Comparison of ENCODE assay signal across 22 cellular contexts in genomic region chr7:77985232-77985973, GRCh38.
"Had no signal": no experiment of that assay in that cellular context is flagged by ENCODE, and none has a peak within 500 bp of the region (broad histone marks: within the 10 kb centered on the region; RNA-seq: fewer than 3 reads in every experiment).

No MANE protein-coding gene starts in this region.

- H3K4me3 ChIP-seq: gastrocnemius medialis, lung, skin epidermis had no signal

- H3K36me3 ChIP-seq: gastrocnemius medialis had no signal

- DNase-seq: activated CD4-positive, alpha-beta memory T cell treated with anti-CD3 and anti-CD28 coated beads for 36 hours; activated CD4-positive, alpha-beta T cell treated with anti-CD3 and anti-CD28 coated beads for 36 hours; activated CD8-positive, alpha-beta memory T cell treated with anti-CD3 and anti-CD28 coated beads, Interleukin-2, amount 10 ng/mL, durations not matched to agents 7 days and 5 days; amniotic stem cell; central memory CD4-positive, alpha-beta T cell; gastrocnemius medialis; head of caudate nucleus; immature natural killer cell; midbrain; nephron progenitor cell; occipital lobe; stimulated activated CD4-positive, alpha-beta T cell treated with anti-CD3 and anti-CD28 coated beads, Interleukin-15, amount 100 ng/mL, for 24 hours; stimulated activated CD4-positive, alpha-beta T cell treated with anti-CD3 and anti-CD28 coated beads, Interleukin-2, amount 100 ng/mL, for 48 hours had no signal

- ATAC-seq: activated CD4-positive, alpha-beta T cell treated with anti-CD3 and anti-CD28 coated beads for 36 hours; activated CD8-positive, alpha-beta memory T cell treated with anti-CD3 and anti-CD28 coated beads, Interleukin-2, amount 10 ng/mL, durations not matched to agents 7 days and 5 days; gastrocnemius medialis had no signal

- H3K9me3 Mint-ChIP-seq: activated CD4-positive, alpha-beta memory T cell treated with anti-CD3 and anti-CD28 coated beads for 36 hours; immature natural killer cell; stimulated activated naive CD8-positive, alpha-beta T cell treated with anti-CD3 and anti-CD28 coated beads, Interleukin-15, Interleukin-2, amounts not matched to agents 100 ng/mL and 50 ng/mL, for 24 hours; type B pancreatic cell had no signal

- H3K4me1 Mint-ChIP-seq: activated CD4-positive, alpha-beta T cell treated with anti-CD3 and anti-CD28 coated beads for 36 hours; brain; immature natural killer cell had no signal

- H3K27me3 Mint-ChIP-seq: activated naive CD8-positive, alpha-beta T cell; brain; stimulated activated naive CD8-positive, alpha-beta T cell treated with anti-CD3 and anti-CD28 coated beads, Interleukin-15, Interleukin-2, amounts not matched to agents 100 ng/mL and 50 ng/mL, for 24 hours; type B pancreatic cell had no signal

- H3K4me3 Mint-ChIP-seq: activated CD4-positive, alpha-beta memory T cell treated with anti-CD3 and anti-CD28 coated beads for 36 hours; activated CD4-positive, alpha-beta T cell treated with anti-CD3 and anti-CD28 coated beads for 36 hours; activated CD8-positive, alpha-beta memory T cell treated with anti-CD3 and anti-CD28 coated beads, Interleukin-2, amount 10 ng/mL, durations not matched to agents 7 days and 5 days; activated naive CD8-positive, alpha-beta T cell; brain; immature natural killer cell; nephron progenitor cell; stimulated activated naive CD8-positive, alpha-beta T cell treated with anti-CD3 and anti-CD28 coated beads, Interleukin-15, Interleukin-2, amounts not matched to agents 100 ng/mL and 50 ng/mL, for 24 hours; type B pancreatic cell had no signal

- H3K27me3 ChIP-seq: gastrocnemius medialis had no signal

- H3K36me3 Mint-ChIP-seq: activated CD4-positive, alpha-beta memory T cell treated with anti-CD3 and anti-CD28 coated beads for 36 hours; activated CD8-positive, alpha-beta memory T cell treated with anti-CD3 and anti-CD28 coated beads, Interleukin-2, amount 10 ng/mL, durations not matched to agents 7 days and 5 days; activated naive CD8-positive, alpha-beta T cell; brain; immature natural killer cell; type B pancreatic cell had no signal

- H3K27ac Mint-ChIP-seq: activated CD4-positive, alpha-beta memory T cell treated with anti-CD3 and anti-CD28 coated beads for 36 hours; activated CD4-positive, alpha-beta T cell treated with anti-CD3 and anti-CD28 coated beads for 36 hours; activated CD8-positive, alpha-beta memory T cell treated with anti-CD3 and anti-CD28 coated beads, Interleukin-2, amount 10 ng/mL, durations not matched to agents 7 days and 5 days; activated naive CD8-positive, alpha-beta T cell; immature natural killer cell; nephron progenitor cell; stimulated activated naive CD8-positive, alpha-beta T cell treated with anti-CD3 and anti-CD28 coated beads, Interleukin-15, Interleukin-2, amounts not matched to agents 100 ng/mL and 50 ng/mL, for 24 hours; type B pancreatic cell had no signal

- H3K4me1 ChIP-seq: gastrocnemius medialis had no signal

- FAIRE-seq: colon, endometrium, TTC549 had no signal

- H3K9me3 ChIP-seq: gastrocnemius medialis had no signal
